Comparison of ENCODE assay signal across 24 cellular contexts in genomic region chr5:6491548-6492290, GRCh38. TPM values are rescaled to one million over a fixed set of nuclear protein-coding genes. Genes with fewer than 3 reads are reported as not detected.
DNase-seq lines count a peak whose midpoint lies in the region; ATAC-seq, FAIRE-seq and TF ChIP-seq lines count a peak whose summit lies in the region.
"Had no signal": no experiment of that assay in that cellular context is flagged by ENCODE, and none has a peak within 500 bp of the region (broad histone marks: within the 10 kb centered on the region; RNA-seq: fewer than 3 reads in every experiment).

No MANE protein-coding gene starts in this region.

- H3K79me2 ChIP-seq in OCI-LY3 (ENCODE audit: low read length), result no peaks in the 10 kb centered on the region

- intact Hi-C loops in psoas muscle (cut with DNase I), result loop anchor here in 1 of 2 donors (5.0 kb wide), 1 partner anchor 34 kb away; no protein-coding TSS in a partner anchor

- WGBS in psoas muscle, 3 donors, result 56 to 62% (median 60%) methylated on average over 29 of the region's 29 CpGs
- WGBS in small intestine, 3 donors, result 79 to 89% (median 88%) methylated on average over 29 of the region's 29 CpGs

- H3K36me3 ChIP-seq in OCI-LY3 (replicated peaks; ENCODE audit: low read depth, low read length) (no peaks in the 10 kb centered on the region), iPS-20b (ENCODE audit: insufficient read depth, low read depth, low read length) (no peaks in the 10 kb centered on the region), psoas muscle (ENCODE audit: insufficient read depth in 1 of 2, low read depth in 1 of 2) (peaks cover 0 to 11% of the 10 kb centered on the region in 2 donors), small intestine (ENCODE audit: control insufficient read depth in 2 of 2, insufficient read depth in 2 of 2, low read length in 2 of 2) (no peaks in the 10 kb centered on the region)
- H3K36me3 ChIP-seq: BE2C, SJCRH30 had no signal

- peaks cover 3% of the 10 kb centered on the region for H3K36me3 Mint-ChIP-seq in activated naive CD4-positive, alpha-beta T cell treated with anti-CD3 and anti-CD28 coated beads, Interleukin-2, amount 10 ng/mL, durations not matched to agents 7 days and 5 days
- H3K36me3 Mint-ChIP-seq: CD4-positive, CD25-positive, alpha-beta regulatory T cell had no signal

- H3K4me1 ChIP-seq in OCI-LY3 (ENCODE audit: low read length) (peaks cover 40% of the 10 kb centered on the region), iPS-20b (ENCODE audit: insufficient read depth, low read length) (peaks cover 9% of the 10 kb centered on the region), psoas muscle (peaks cover 37% of the 10 kb centered on the region), small intestine (ENCODE audit: control insufficient read depth in 2 of 2, insufficient read depth in 1 of 2, low read depth in 1 of 2, low read length in 1 of 2) (no peaks in the 10 kb centered on the region)
- H3K4me1 ChIP-seq: BE2C, SJCRH30 had no signal

- H3K9me3 Mint-ChIP-seq in activated naive CD4-positive, alpha-beta T cell treated with anti-CD3 and anti-CD28 coated beads, Interleukin-2, amount 10 ng/mL, durations not matched to agents 7 days and 5 days, result no peaks in the 10 kb centered on the region

- H3K27ac ChIP-seq in OCI-LY3 (ENCODE audit: low read length), result no peak overlapping the region
- H3K27ac ChIP-seq in iPS-20b (ENCODE audit: low read length), result no peak overlapping the region
- H3K27ac ChIP-seq in psoas muscle, result peak overlapping the region; percentile 11
- no peak overlapping the region for H3K27ac ChIP-seq in small intestine (ENCODE audit: low read depth in 1 of 2, low read length in 1 of 2)
- H3K27ac ChIP-seq: GM23248, SJCRH30 had no signal

- peak overlapping the region; percentile 20; the same call in 1 of the 2 replicates for H3K4me2 ChIP-seq in OCI-LY3 (ENCODE audit: low read length)

- H3K27me3 ChIP-seq in OCI-LY3 (ENCODE audit: low read depth, low read length) (peaks cover 64% of the 10 kb centered on the region), iPS-20b (ENCODE audit: insufficient read depth, low read length) (peaks cover 43% of the 10 kb centered on the region), psoas muscle (ENCODE audit: insufficient read depth in 3 of 3, low read length in 2 of 3) (no peaks in the 10 kb centered on the region), small intestine (ENCODE audit: control insufficient read depth in 2 of 2, insufficient read depth in 2 of 2, low read length in 2 of 2) (no peaks in the 10 kb centered on the region)
- H3K27me3 ChIP-seq: BE2C, SJCRH30 had no signal

- FAIRE-seq in small intestine (lab: Jason Lieb, UNC), result no peak
- FAIRE-seq: A204.1, HepG2 had no signal

- peak overlapping the region; percentile 80 for H3K27ac Mint-ChIP-seq in activated naive CD4-positive, alpha-beta T cell treated with anti-CD3 and anti-CD28 coated beads, Interleukin-2, amount 10 ng/mL, durations not matched to agents 7 days and 5 days
- H3K27ac Mint-ChIP-seq: CD4-positive, CD25-positive, alpha-beta regulatory T cell had no signal

- TF ChIP-seq CTCF in OCI-LY3 (IDR thresholded peaks at IDR 0.05; ENCODE audit: low read depth, low read length) (no peak), psoas muscle (IDR thresholded peaks at IDR 0.05) (no peak)

- CTCF ChIA-PET in activated naive CD4-positive, alpha-beta T cell treated with anti-CD3 and anti-CD28 coated beads, Interleukin-2, amount 10 ng/mL, durations not matched to agents 7 days and 5 days (lab: Charles Lee), result no interaction called here

- no peak overlapping the region for H3K4me3 Mint-ChIP-seq in activated naive CD4-positive, alpha-beta T cell treated with anti-CD3 and anti-CD28 coated beads, Interleukin-2, amount 10 ng/mL, durations not matched to agents 7 days and 5 days
- H3K4me3 Mint-ChIP-seq: CD4-positive, CD25-positive, alpha-beta regulatory T cell had no signal

- no peak for ATAC-seq in psoas muscle
- ATAC-seq: HepG2 had no signal

- H3K9me3 ChIP-seq in OCI-LY3 (ENCODE audit: insufficient read depth, low read length) (no peaks in the 10 kb centered on the region), iPS-20b (ENCODE audit: insufficient read depth, low read depth, low read length) (no peaks in the 10 kb centered on the region), psoas muscle (no peaks in the 10 kb centered on the region), small intestine (ENCODE audit: control insufficient read depth, low read depth) (no peaks in the 10 kb centered on the region)
- H3K9me3 ChIP-seq: BE2C, SJCRH30 had no signal

- no peak overlapping the region for H3K4me3 ChIP-seq in OCI-LY3 (ENCODE audit: low read length)
- H3K4me3 ChIP-seq in iPS-20b (ENCODE audit: low read length), result peak overlapping the region; percentile 24; the same call in 1 of the 2 replicates
- no peak overlapping the region for H3K4me3 ChIP-seq in psoas muscle
- H3K4me3 ChIP-seq in small intestine (ENCODE audit: low read depth in 1 of 2, low read length in 2 of 2), result no peak overlapping the region
- H3K4me3 ChIP-seq: GM23248, SJCRH30 had no signal

- DNase-seq in activated naive CD4-positive, alpha-beta T cell treated with anti-CD3 and anti-CD28 coated beads, Interleukin-2, amount 10 ng/mL, durations not matched to agents 7 days and 5 days, result no peak
- no peak for DNase-seq in activated naive CD4-positive, alpha-beta T cell treated with Interleukin-2 at 50 U/mL for 16 hours
- DNase-seq in psoas muscle (no peak), small intestine (no peak), hypothalamus (lab: John Stamatoyannopoulos, UW) (no peak), OCI-M2 (lab: John Stamatoyannopoulos, UW; ENCODE audit: unreplicated experiment) (no peak)
- DNase-seq: BE2C; CD4-positive, CD25-positive, alpha-beta regulatory T cell; COR-L47; DMS 273 treated with DMSO at 0.1 percent for 48 hours; GDM1; GM23248; KG1; NCI-H1417; NCI-H187; NCI-H2107; NCI-H2227 treated with DMSO at 0.1 percent for 48 hours; NCI-H524; NCI-H82; SJCRH30 had no signal

- H3K27me3 Mint-ChIP-seq in activated naive CD4-positive, alpha-beta T cell treated with anti-CD3 and anti-CD28 coated beads, Interleukin-2, amount 10 ng/mL, durations not matched to agents 7 days and 5 days, result peaks cover 5% of the 10 kb centered on the region

- H3K4me1 Mint-ChIP-seq in activated naive CD4-positive, alpha-beta T cell treated with anti-CD3 and anti-CD28 coated beads, Interleukin-2, amount 10 ng/mL, durations not matched to agents 7 days and 5 days, result peaks cover 45% of the 10 kb centered on the region

- H3K9ac ChIP-seq in OCI-LY3 (ENCODE audit: low read length), result no peak overlapping the region
- H3K9ac ChIP-seq in iPS-20b (ENCODE audit: low read depth, low read length), result no peak overlapping the region
- H3K9ac ChIP-seq: GM23248 had no signal

- H4K20me1 ChIP-seq in OCI-LY3 (ENCODE audit: insufficient read depth, low read length), result no peaks in the 10 kb centered on the region

- no peak overlapping the region for H2AFZ ChIP-seq in OCI-LY3 (ENCODE audit: low read depth, low read length)
- H2AFZ ChIP-seq: GM23248 had no signal

RNA-seq across cellular contexts. Expression of gene UBE2QL1, which starts 43.1 kb away (rescaled TPM):
- total RNA-seq in psoas muscle, result 10 to 100 TPM; 12.9 to 96.2 (median 20.6) TPM
- polyA plus RNA-seq in psoas muscle, result 10 to 100 TPM in 2 of 3 donors, 1 to 10 TPM in 1; 3.2 to 63.4 (median 33.3) TPM
- polyA plus RNA-seq in small intestine, result under 1 TPM in 2 of 3 donors, not detected in 1; 0.27 to 0.45 TPM
- total RNA-seq: CD4-positive, CD25-positive, alpha-beta regulatory T cell; GM23248; HepG2 had no signal
- polyA plus RNA-seq: CD4-positive, CD25-positive, alpha-beta regulatory T cell; GM23248; HepG2 had no signal
